ENCODE assay signal across 8 cellular contexts in the genomic region with DNA sequence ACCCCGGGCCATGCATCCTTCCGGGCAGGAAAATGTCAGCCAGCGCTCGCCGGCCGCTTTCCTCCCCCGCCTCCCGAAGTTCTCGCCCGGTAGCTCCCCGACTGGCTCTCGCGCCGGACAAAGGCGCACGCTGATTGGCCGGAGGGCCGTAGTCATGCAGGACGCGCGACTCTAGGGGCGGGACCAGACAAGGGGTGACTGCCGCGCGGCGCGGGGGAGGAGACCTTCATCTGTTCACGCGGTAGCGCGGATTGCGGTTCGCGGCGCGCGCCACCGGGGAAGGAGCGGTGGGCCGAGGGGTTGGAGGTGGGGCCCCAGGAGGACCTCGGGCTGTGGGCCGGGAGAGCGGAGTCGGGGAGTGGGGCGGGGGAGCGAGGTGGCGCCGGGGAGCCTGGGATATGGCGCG. TPM values are rescaled to one million over a fixed set of nuclear protein-coding genes. Genes with fewer than 3 reads are reported as not detected.
DNase-seq lines count a peak whose midpoint lies in the region; ATAC-seq and TF ChIP-seq lines count a peak whose summit lies in the region.

TSS of gene FLVCR1 (plus strand) at position 221 of the 406 bp plus-strand sequence. CDS start at position 399, 178 bp downstream.

- peaks cover 30% of the 10 kb centered on the region for H3K4me1 Mint-ChIP-seq in activated naive CD4-positive, alpha-beta T cell treated with anti-CD3 and anti-CD28 coated beads, Interleukin-2, amount 50 U/mL, for 24 hours

- ATAC-seq in HG02642 (IDR thresholded peaks at IDR 0.05; ENCODE audit: poor library complexity, unreplicated experiment), result peak; percentile 97

- peak within 1 kb of the TSS; percentile 95 for H3K27ac Mint-ChIP-seq in activated naive CD4-positive, alpha-beta T cell treated with anti-CD3 and anti-CD28 coated beads, Interleukin-2, amount 50 U/mL, for 24 hours

- peak; percentile 90 for DNase-seq in NCI-H1105 (lab: John Stamatoyannopoulos, UW)
- peak; percentile 98 for DNase-seq in SKM-1 (lab: John Stamatoyannopoulos, UW; ENCODE audit: unreplicated experiment)
- DNase-seq in glomerular endothelial cell (ENCODE audit: extremely low read depth, low read depth, low spot score), result peak; percentile 16
- DNase-seq in occipital lobe (lab: John Stamatoyannopoulos, UW), result peak; percentile 98

- TF ChIP-seq POLR2A in GM10847 (IDR thresholded peaks at IDR 0.05; ENCODE audit: extremely low read depth, insufficient read length), result peak; percentile 84

- H3K27ac ChIP-seq in temporal lobe (ENCODE audit: low read depth, low read length), result peak within 1 kb of the TSS; percentile 64

- peak within 1 kb of the TSS; percentile 97 for H3K4me3 Mint-ChIP-seq in activated naive CD4-positive, alpha-beta T cell treated with anti-CD3 and anti-CD28 coated beads, Interleukin-2, amount 50 U/mL, for 24 hours

- peaks cover 5% of the 10 kb centered on the region for H3K9me3 Mint-ChIP-seq in activated naive CD4-positive, alpha-beta T cell treated with anti-CD3 and anti-CD28 coated beads, Interleukin-2, amount 50 U/mL, for 24 hours

- H3K36me3 Mint-ChIP-seq in activated naive CD4-positive, alpha-beta T cell treated with anti-CD3 and anti-CD28 coated beads, Interleukin-2, amount 50 U/mL, for 24 hours, result peaks cover 10% of the 10 kb centered on the region

- H3K27me3 Mint-ChIP-seq in activated naive CD4-positive, alpha-beta T cell treated with anti-CD3 and anti-CD28 coated beads, Interleukin-2, amount 50 U/mL, for 24 hours, result no peaks in the 10 kb centered on the region

RNA-seq across cellular contexts. Expression of gene FLVCR1, which starts in this region (rescaled TPM):
- total RNA-seq in glomerular endothelial cell, result 4.1 and 7.1 TPM in 2 replicates
- 53.0 TPM for total RNA-seq in occipital lobe
- 28.8 TPM for total RNA-seq in temporal lobe

Comparison
In these comparisons a context has a peak if more than half of its experiments do, and no peak if none do; other contexts are left out.
1. Peak in every context shown above with its lines: DNase-seq, ATAC-seq and H3K27ac ChIP-seq.
2. DNase-seq: peak in every context shown above with its lines; median percentile 98 in SKM-1; 98 in occipital lobe; 90 in NCI-H1105; 16 in glomerular endothelial cell.